26 cellular contexts compared by ENCODE assay signal in the genomic region with DNA sequence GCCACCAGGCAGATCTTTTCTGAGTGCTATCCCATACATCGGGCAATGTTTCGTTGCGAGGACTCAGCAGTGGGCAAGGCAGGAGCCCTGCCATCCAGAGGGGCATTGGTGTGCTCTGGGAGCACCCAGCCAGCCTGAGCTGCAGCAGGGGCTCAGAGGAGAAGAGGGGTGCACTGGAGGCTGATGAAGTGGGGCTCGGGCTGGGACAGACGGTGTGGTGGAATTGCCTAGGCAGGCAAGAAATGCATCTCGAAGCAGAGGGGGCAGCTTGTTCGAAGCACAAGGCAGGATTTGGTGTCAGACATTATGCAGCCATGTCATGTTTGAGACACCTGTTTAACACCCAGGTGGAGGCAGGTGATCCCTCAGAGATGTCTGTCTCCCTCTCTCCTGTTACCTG. TPM values are rescaled to one million over a fixed set of nuclear protein-coding genes. Genes with fewer than 3 reads are reported as not detected.
"Had no signal": no experiment of that assay in that cellular context is flagged by ENCODE, and none has a peak within 500 bp of the region (broad histone marks: within the 10 kb centered on the region; RNA-seq: fewer than 3 reads in every experiment).

No MANE protein-coding gene starts in this region.

- H3K27ac ChIP-seq: esophagus squamous epithelium, neutrophil, prostate gland, sigmoid colon, thoracic aorta, upper lobe of left lung had no signal

- H3K9me3 ChIP-seq: esophagus squamous epithelium, neutrophil, prostate gland, sigmoid colon, thoracic aorta, upper lobe of left lung had no signal

- H3K4me1 ChIP-seq: prostate gland, sigmoid colon had no signal

- FAIRE-seq: astrocyte, islet of Langerhans, small intestine had no signal

- H3K27me3 ChIP-seq: neutrophil, sigmoid colon, upper lobe of left lung had no signal

- ATAC-seq: left cardiac atrium; left ventricle myocardium superior; naive thymus-derived CD4-positive, alpha-beta T cell had no signal

- H3K36me3 ChIP-seq: esophagus squamous epithelium, neutrophil, prostate gland, sigmoid colon, thoracic aorta, upper lobe of left lung had no signal

- H3K4me3 ChIP-seq: esophagus squamous epithelium, prostate gland, sigmoid colon, thoracic aorta, upper lobe of left lung had no signal

- DNase-seq: activated CD4-positive, alpha-beta memory T cell treated with anti-CD3 and anti-CD28 coated beads, Interleukin-2, amount 10 ng/mL, durations not matched to agents 7 days and 5 days; activated CD4-positive, alpha-beta T cell treated with anti-CD3 and anti-CD28 coated beads for 1 hour; activated CD4-positive, alpha-beta T cell treated with anti-CD3 and anti-CD28 coated beads, Interleukin-2, amount 10 ng/mL, durations not matched to agents 7 days and 5 days; activated CD8-positive, alpha-beta memory T cell treated with anti-CD3 and anti-CD28 coated beads, Interleukin-2, amount 50 U/mL, for 48 hours; activated gamma-delta T cell treated with Interleukin-2 at 50 U/mL for 16 hours; activated naive CD4-positive, alpha-beta T cell treated with anti-CD3 and anti-CD28 coated beads, Interleukin-2, amount 50 U/mL, for 16 hours; activated T-cell treated with anti-CD3 and anti-CD28 coated beads, Interleukin-2, amount 50 U/mL, for 24 hours; amniotic stem cell; central memory CD4-positive, alpha-beta T cell; esophagus squamous epithelium; foreskin melanocyte; left cardiac atrium; left ventricle myocardium superior; mammary epithelial cell; naive thymus-derived CD4-positive, alpha-beta T cell; retina; sigmoid colon; stimulated activated CD4-positive, alpha-beta T cell treated with anti-CD3 and anti-CD28 coated beads, Interleukin-4, amount 100 ng/mL, for 24 hours; T-helper 2 cell; upper lobe of left lung had no signal

RNA-seq across cellular contexts. Expression of gene PAQR5, which starts 19.3 kb away (rescaled TPM):
- total RNA-seq: activated CD4-positive, alpha-beta memory T cell treated with anti-CD3 and anti-CD28 coated beads, Interleukin-2, amount 10 ng/mL, durations not matched to agents 7 days and 5 days; activated CD4-positive, alpha-beta T cell treated with anti-CD3 and anti-CD28 coated beads, Interleukin-2, amount 10 ng/mL, durations not matched to agents 7 days and 5 days had no signal
- polyA plus RNA-seq: naive thymus-derived CD4-positive, alpha-beta T cell had no signal
